In the genomic region with DNA sequence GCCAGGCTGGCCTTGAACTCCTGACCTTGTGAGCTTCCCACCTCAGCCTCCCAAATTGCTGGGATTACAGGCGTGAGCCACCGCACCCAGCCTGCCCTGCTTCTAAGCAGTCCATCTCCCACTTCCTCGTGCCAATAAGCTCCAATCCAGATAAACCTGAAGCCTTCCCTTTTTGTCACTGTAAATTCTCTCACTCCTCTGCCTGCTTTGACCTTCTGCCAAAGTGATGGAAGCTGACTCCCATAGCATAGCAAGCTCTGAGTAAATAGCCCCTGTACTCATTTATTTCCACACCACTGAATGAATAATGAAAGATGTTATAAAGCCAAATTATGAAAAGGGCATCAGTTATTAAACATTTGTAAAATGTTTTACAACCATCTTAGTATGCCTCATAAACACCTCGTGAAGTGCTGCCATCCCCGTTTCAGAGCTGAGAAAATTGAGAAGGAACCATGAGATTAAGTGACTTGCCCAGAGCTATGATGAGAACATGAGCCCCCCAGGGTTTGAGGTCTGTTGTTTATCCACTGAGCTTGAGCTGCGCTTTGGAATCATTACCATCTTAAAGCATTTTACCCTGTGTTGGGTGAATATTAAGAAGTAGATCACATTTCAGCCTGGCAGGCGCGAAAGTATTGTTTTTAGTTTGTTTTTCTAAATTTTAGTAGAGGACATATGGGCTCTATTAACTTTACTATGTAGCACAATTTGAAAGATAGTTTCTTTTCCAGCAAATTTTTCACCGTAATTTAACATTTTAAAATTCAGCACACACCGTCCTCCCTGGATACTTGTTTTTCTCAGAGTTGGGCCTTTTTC, we compare ENCODE assay signal across 11 cellular contexts. TPM values are rescaled to one million over a fixed set of nuclear protein-coding genes. Genes with fewer than 3 reads are reported as not detected.
A peak's percentile ranks its signal among the peaks of the same experiment; 100 is the strongest.
DNase-seq lines count a peak whose midpoint lies in the region; ATAC-seq, FAIRE-seq and TF ChIP-seq lines count a peak whose summit lies in the region.
"Had no signal": no experiment of that assay in that cellular context is flagged by ENCODE, and none has a peak within 500 bp of the region (broad histone marks: within the 10 kb centered on the region; RNA-seq: fewer than 3 reads in every experiment).

No MANE protein-coding gene starts in this region.

- no peak overlapping the region for H3K56ac ChIP-seq in H1 (replicated peaks; ENCODE audit: insufficient read length, low read depth, low read length)

- no peak overlapping the region for H3K4me3 Mint-ChIP-seq in activated CD4-positive, alpha-beta T cell treated with anti-CD3 and anti-CD28 coated beads for 36 hours
- H3K4me3 Mint-ChIP-seq: T-helper 2 cell treated with Interferon-gamma antibody and Interleukin-4, amounts not matched to agents 5 μg/mL and 100 μg/mL, for 36 hours had no signal

- peak overlapping the region; percentile 45; the same call in 1 of the 2 replicates for H3K27ac ChIP-seq in HUES64 (ENCODE audit: low read depth, low read length)
- no peak overlapping the region for H3K27ac ChIP-seq in H1 (ENCODE audit: low read depth, low read length)
- peak overlapping the region; percentile 63 to 71 for H3K27ac ChIP-seq in testis
- H3K27ac ChIP-seq in MM.1S (ENCODE audit: low read length), result no peak overlapping the region

- H2BK20ac ChIP-seq in H1 (ENCODE audit: low read length), result peak overlapping the region; percentile 43; the same call in 1 of the 2 replicates

- intact Hi-C loops in testis (cut with DNase I; ENCODE audit: low total_unique reads), result loop anchor here (10.0 kb wide), 1 partner anchor 235 kb away; no protein-coding TSS in a partner anchor
- intact Hi-C loops in activated CD4-positive, alpha-beta T cell treated with anti-CD3 and anti-CD28 coated beads for 36 hours (cut with DNase I, micrococcal nuclease), result loop anchor here in 1 of 2 experiments (5.0 kb wide), 1 partner anchor 162 kb away; no protein-coding TSS in a partner anchor

- 48% methylated on average over 10 of the region's 10 CpGs for WGBS in HUES64
- WGBS in H1 (ENCODE audit: extremely low coverage in 1 of 2, insufficient coverage in 1 of 2, insufficient read length in 1 of 2, insufficient replicate concordance in 2 of 2, low coverage in 1 of 2, low lambda C conversion rate in 2 of 2, missing lambda C conversion rate in 1 of 2), 2 experiments, result 53% methylated on average over 10 of the region's 10 CpGs; no CpG with 5 or more reads in 1 of the 2 experiments
- 30 to 35% methylated on average over 10 of the region's 10 CpGs for WGBS in testis, 2 donors

- H3K27me3 Mint-ChIP-seq in activated CD4-positive, alpha-beta T cell treated with anti-CD3 and anti-CD28 coated beads for 36 hours, result no peaks in the 10 kb centered on the region

- TF ChIP-seq RAD21 in H1 (IDR thresholded peaks at IDR 0.05 in 1 of 2, conservative IDR thresholded peaks at IDR 0.05 in 1 of 2; ENCODE audit: low read depth in 2 of 2, low read length in 2 of 2), result no peak

- no peak overlapping the region for H2BK5ac ChIP-seq in H1 (ENCODE audit: low read depth, low read length)

- H3K27ac Mint-ChIP-seq in activated CD4-positive, alpha-beta T cell treated with anti-CD3 and anti-CD28 coated beads for 36 hours, result no peak overlapping the region
- H3K27ac Mint-ChIP-seq: T-helper 2 cell treated with Interferon-gamma antibody and Interleukin-4, amounts not matched to agents 5 μg/mL and 100 μg/mL, for 36 hours had no signal

- CTCF ChIA-PET in H1 (lab: Charles Lee; ENCODE audit: partially characterized antibody), result interaction anchor here (0.6 to 1.8 kb wide), 12 partner anchors 10 to 236 kb away, joined by 3 to 13 read pairs (median 5); partner anchors contain the start of gene MANSC1
- CTCF ChIA-PET in activated CD4-positive, alpha-beta T cell treated with anti-CD3 and anti-CD28 coated beads for 36 hours (lab: Charles Lee), result interaction anchor here (1.0 to 1.6 kb wide), 5 partner anchors 9 to 15 kb away, joined by 3 to 4 read pairs (median 3); no protein-coding TSS in a partner anchor

- no peaks in the 10 kb centered on the region for H3K79me2 ChIP-seq in H1 (ENCODE audit: control insufficient read depth in 1 of 2, insufficient read depth in 2 of 2, low read length in 2 of 2)
- H3K79me2 ChIP-seq in MM.1S (ENCODE audit: low read length), result no peaks in the 10 kb centered on the region

- no peak overlapping the region; the same call in 1 of the 2 replicates for H2AK5ac ChIP-seq in H1 (ENCODE audit: low read depth, low read length)

- H3K9me2 ChIP-seq in MM.1S (replicated peaks; ENCODE audit: insufficient read depth, low read length), result no peaks in the 10 kb centered on the region

- no peak overlapping the region for H4K91ac ChIP-seq in H1 (replicated peaks; ENCODE audit: insufficient read length, low read length)

- no peaks in the 10 kb centered on the region for H4K20me1 ChIP-seq in H1 (replicated peaks in 1 of 2; ENCODE audit: control insufficient read depth in 1 of 2, insufficient read depth in 2 of 2, low read length in 2 of 2)
- H4K20me1 ChIP-seq in MM.1S (ENCODE audit: insufficient read depth, low read length), result no peaks in the 10 kb centered on the region

- TF ChIP-seq EP300 in H1 (IDR thresholded peaks at IDR 0.05; ENCODE audit: borderline replicate concordance in 1 of 2, low read depth in 2 of 2, low read length in 2 of 2), result no peak

- H2BK120ac ChIP-seq in H1 (replicated peaks; ENCODE audit: low read depth, low read length), result no peak overlapping the region

- H3K4me1 Mint-ChIP-seq in activated CD4-positive, alpha-beta T cell treated with anti-CD3 and anti-CD28 coated beads for 36 hours, result peaks cover 2% of the 10 kb centered on the region

- peak overlapping the region in 1 of 2 experiments; percentile 35; a peak in 3 of 4 replicates for H3K4me2 ChIP-seq in H1 (ENCODE audit: insufficient read depth in 1 of 2, low read depth in 2 of 2, low read length in 2 of 2)
- H3K4me2 ChIP-seq in MM.1S (ENCODE audit: low read depth, low read length), result no peak overlapping the region

- DNase-seq in H1 (ENCODE audit: low read depth in 1 of 2, low spot score in 2 of 2), result no peak
- peak; percentile 24 for DNase-seq in medulla oblongata (ENCODE audit: extremely low spot score)
- DNase-seq in testis, result no peak
- DNase-seq in MM.1S, result no peak
- DNase-seq in activated CD4-positive, alpha-beta T cell treated with anti-CD3 and anti-CD28 coated beads for 36 hours, result no peak
- DNase-seq in NCI-H82 treated with DMSO at 0.1 percent for 48 hours (lab: John Stamatoyannopoulos, UW; ENCODE audit: unreplicated experiment), result no peak
- DNase-seq in GM12892 (ENCODE audit: insufficient read length), result no peak
- DNase-seq: activated effector memory CD4-positive, alpha-beta T cell treated with anti-CD3 and anti-CD28 coated beads, Interleukin-2, amount 50 U/mL, for 16 hours; NCI-H510A treated with DMSO at 0.1 percent for 48 hours had no signal

- no peaks in the 10 kb centered on the region for H3K36me3 Mint-ChIP-seq in activated CD4-positive, alpha-beta T cell treated with anti-CD3 and anti-CD28 coated beads for 36 hours (ENCODE audit: low read depth)

- no peak overlapping the region for H3K14ac ChIP-seq in H1 (ENCODE audit: insufficient read length)

- H3K27me3 ChIP-seq in HUES64 (ENCODE audit: insufficient read depth, low read length) (no peaks in the 10 kb centered on the region), H1 (replicated peaks in 1 of 4; ENCODE audit: control insufficient read depth in 3 of 4, extremely low read depth in 1 of 4, insufficient read depth in 3 of 4, low read length in 3 of 4) (no peaks in the 10 kb centered on the region), testis (no peaks in the 10 kb centered on the region), MM.1S (replicated peaks; ENCODE audit: insufficient read depth, low read length) (no peaks in the 10 kb centered on the region)

- no peak overlapping the region for H3K23ac ChIP-seq in H1 (ENCODE audit: insufficient read length)

- peak; percentile 83 for FAIRE-seq in H1 (lab: Jason Lieb, UNC)
- no peak for FAIRE-seq in GM12892 (lab: Jason Lieb, UNC)

- H3K36me3 ChIP-seq in HUES64 (ENCODE audit: insufficient read depth, low read length), result no peaks in the 10 kb centered on the region
- H3K36me3 ChIP-seq in H1 (ENCODE audit: control insufficient read depth in 2 of 4, insufficient read depth in 4 of 4, low read length in 3 of 4), result no peaks in the 10 kb centered on the region
- no peaks in the 10 kb centered on the region for H3K36me3 ChIP-seq in testis (ENCODE audit: low read depth, missing control alignments)
- H3K36me3 ChIP-seq in MM.1S (replicated peaks; ENCODE audit: insufficient read depth, low read length), result no peaks in the 10 kb centered on the region

- TF ChIP-seq POLR2A in H1 (IDR thresholded peaks at IDR 0.05; ENCODE audit: control extremely low read depth in 1 of 2, low read depth in 2 of 2, low read length in 2 of 2) (no peak), testis (IDR thresholded peaks at IDR 0.05) (no peak), GM12892 (IDR thresholded peaks at IDR 0.05; ENCODE audit: low read depth, low read length) (no peak)

- H2BK15ac ChIP-seq in H1 (ENCODE audit: low read length), result no peak overlapping the region

- no peak overlapping the region for H3K18ac ChIP-seq in H1 (ENCODE audit: extremely low read depth, low read length)

- no peak overlapping the region for H4K5ac ChIP-seq in H1 (ENCODE audit: insufficient read length, low read depth, low read length)

- no peaks in the 10 kb centered on the region; the same call in 1 of the 2 replicates for H3K79me1 ChIP-seq in H1 (ENCODE audit: low read depth, low read length)

- no peak for ATAC-seq in activated CD4-positive, alpha-beta T cell treated with anti-CD3 and anti-CD28 coated beads for 36 hours

- H3K4me1 ChIP-seq in HUES64 (ENCODE audit: insufficient read depth, low read length) (peaks cover 13% of the 10 kb centered on the region), H1 (replicated peaks in 1 of 4; ENCODE audit: control insufficient read depth in 3 of 4, insufficient read depth in 4 of 4, low read length in 3 of 4) (peaks cover 2 to 6% (median 3%) of the 10 kb centered on the region in 4 experiments; a peak in 4 of 7 replicates), testis (peaks cover 7% of the 10 kb centered on the region), MM.1S (ENCODE audit: low read length) (no peaks in the 10 kb centered on the region)

- H4K8ac ChIP-seq in H1 (ENCODE audit: extremely low read depth, insufficient read depth, low read length), result no peak overlapping the region

- peak overlapping the region; percentile 54; the same call in 1 of the 2 replicates for H2AFZ ChIP-seq in H1 (ENCODE audit: low read length)
- no peak overlapping the region for H2AFZ ChIP-seq in MM.1S (ENCODE audit: low read length)

- H3K9me3 Mint-ChIP-seq in activated CD4-positive, alpha-beta T cell treated with anti-CD3 and anti-CD28 coated beads for 36 hours (ENCODE audit: low read depth), result no peaks in the 10 kb centered on the region
- H3K9me3 Mint-ChIP-seq: T-helper 2 cell treated with Interferon-gamma antibody and Interleukin-4, amounts not matched to agents 5 μg/mL and 100 μg/mL, for 36 hours had no signal

- POLR2A ChIA-PET in H1 (lab: Charles Lee; ENCODE audit: partially characterized antibody), result interaction anchor here (0.6 to 1.5 kb wide), 4 partner anchors 34 to 110 kb away, joined by 3 to 5 read pairs (median 3); partner anchors contain the start of gene LRP6
- POLR2A ChIA-PET in activated CD4-positive, alpha-beta T cell treated with anti-CD3 and anti-CD28 coated beads for 36 hours (lab: Charles Lee), result no interaction called here

- H3F3A ChIP-seq in MM.1S (ENCODE audit: insufficient read depth, low read length), result no peaks in the 10 kb centered on the region

- no peak overlapping the region for H3K4ac ChIP-seq in H1 (replicated peaks; ENCODE audit: insufficient read length, low read depth, low read length)

- H3K9ac ChIP-seq in HUES64 (ENCODE audit: low read depth, low read length) (0 out of 2 replicates have a peak overlapping the region, but pooled peaks have one; percentile 3), H1 (replicated peaks in 1 of 4; ENCODE audit: extremely low read depth in 1 of 4, low read depth in 3 of 4, low read length in 3 of 4) (no peak overlapping the region), MM.1S (ENCODE audit: low read length) (no peak overlapping the region)

- no peaks in the 10 kb centered on the region for H3K23me2 ChIP-seq in H1 (ENCODE audit: low read depth, low read length)

- no peaks in the 10 kb centered on the region for H3K9me3 ChIP-seq in HUES64 (ENCODE audit: insufficient read depth, low read depth, low read length)
- no peaks in the 10 kb centered on the region; a peak in 1 of 4 replicates for H3K9me3 ChIP-seq in H1 (ENCODE audit: insufficient read depth in 2 of 2, low read depth in 1 of 2, low read length in 1 of 2)
- no peaks in the 10 kb centered on the region for H3K9me3 ChIP-seq in testis
- H3K9me3 ChIP-seq in MM.1S (replicated peaks; ENCODE audit: insufficient read depth, low read length), result no peaks in the 10 kb centered on the region

- TF ChIP-seq CTCF in H1 (IDR thresholded peaks at IDR 0.05; ENCODE audit: control extremely low read depth in 1 of 3, insufficient read depth in 1 of 3, low read depth in 1 of 3, low read length in 3 of 3) (no peak), testis (IDR thresholded peaks at IDR 0.05) (no peak), MM.1S (IDR thresholded peaks at IDR 0.05; ENCODE audit: low read length) (no peak)

- 0 out of 2 replicates have a peak overlapping the region, but pooled peaks have one; percentile 14 for H3K4me3 ChIP-seq in HUES64 (ENCODE audit: low read length)
- peak overlapping the region in 2 of 4 experiments; percentile 1 to 19; a peak in 3 of 8 replicates for H3K4me3 ChIP-seq in H1 (ENCODE audit: extremely low read depth in 1 of 4, insufficient read depth in 2 of 4, low read depth in 3 of 4, low read length in 4 of 4)
- H3K4me3 ChIP-seq in testis, result no peak overlapping the region
- no peak overlapping the region for H3K4me3 ChIP-seq in MM.1S (ENCODE audit: low read length)

- H2BK12ac ChIP-seq in H1 (ENCODE audit: low read depth, low read length), result no peak overlapping the region; the same call in 1 of the 2 replicates

RNA-seq across cellular contexts. Expression of gene MANSC1, which starts 30.3 kb away (rescaled TPM):
- polyA plus RNA-seq in HUES64 (2013, experiment 1 of 2), result 3.0 TPM
- 5.7 TPM for polyA plus RNA-seq in HUES64 (2013, experiment 2 of 2)
- total RNA-seq in H1 (2021; fragmentation: NEBNext Ultra II Directional; extraction: Animal tissue kit (Norgen Biotek cat#: 25700)), result 6.1 and 8.9 TPM in 2 replicates
- polyA plus RNA-seq in H1 (2011; rRNA removed), result 2.0 and 2.5 TPM in 2 replicates
- 1.9 TPM for polyA plus RNA-seq in H1 (2011; cell fraction: cytosol; rRNA removed)
- 1.2 TPM for polyA plus RNA-seq in H1 (2011; cell fraction: nucleus; rRNA removed)
- polyA plus RNA-seq in H1 (2012, experiment 1 of 2), result 4.0 to 6.1 TPM (median 5.3 TPM) in 4 replicates
- 2.4 TPM for polyA plus RNA-seq in H1 (2012, experiment 2 of 2)
- 14.7 TPM for polyA plus RNA-seq in H1 (2013, experiment 1 of 2)
- polyA plus RNA-seq in H1 (2013, experiment 2 of 2), result 15.8 TPM
- 1.4 and 2.6 TPM in 2 replicates for polyA minus RNA-seq in H1 (2011; rRNA and poly(A)+ RNA removed)
- polyA minus RNA-seq in H1 (2011; cell fraction: cytosol; rRNA and poly(A)+ RNA removed), result 1.6 TPM
- polyA minus RNA-seq in H1 (2011; cell fraction: nucleus; rRNA and poly(A)+ RNA removed), result 0.90 TPM
- 10 to 100 TPM; 24.0 to 24.7 TPM for total RNA-seq in testis
- 30.3 TPM for polyA plus RNA-seq in testis (ENCODE audit: insufficient read depth, low read depth, low replicate concordance)
- total RNA-seq in activated CD4-positive, alpha-beta T cell treated with anti-CD3 and anti-CD28 coated beads for 36 hours, result 1 to 10 TPM; 2.2 to 2.5 TPM
- polyA plus RNA-seq in GM12892 (2012; ENCODE audit: missing spikeins), result not detected

RNA-seq across cellular contexts. Expression of gene BORCS5, which starts 37.2 kb away (rescaled TPM):
- 5.6 TPM for polyA plus RNA-seq in HUES64 (2013, experiment 1 of 2)
- 6.1 TPM for polyA plus RNA-seq in HUES64 (2013, experiment 2 of 2)
- 15.4 and 17.4 TPM in 2 replicates for total RNA-seq in H1 (2021; fragmentation: NEBNext Ultra II Directional; extraction: Animal tissue kit (Norgen Biotek cat#: 25700))
- polyA plus RNA-seq in H1 (2011; rRNA removed) (8.3 and 14.4 TPM in 2 replicates), testis (ENCODE audit: insufficient read depth, low read depth, low replicate concordance) (20.3 TPM)
- 10.0 TPM for polyA plus RNA-seq in H1 (2011; cell fraction: cytosol; rRNA removed)
- polyA plus RNA-seq in H1 (2011; cell fraction: nucleus; rRNA removed), result 16.9 TPM
- polyA plus RNA-seq in H1 (2012, experiment 1 of 2), result 9.3 to 12.7 TPM (median 11.1 TPM) in 4 replicates
- polyA plus RNA-seq in H1 (2012, experiment 2 of 2), result 9.4 TPM
- 8.2 TPM for polyA plus RNA-seq in H1 (2013, experiment 1 of 2)
- polyA plus RNA-seq in H1 (2013, experiment 2 of 2), result 8.7 TPM
- 15.7 and 16.0 TPM in 2 replicates for polyA minus RNA-seq in H1 (2011; rRNA and poly(A)+ RNA removed)
- polyA minus RNA-seq in H1 (2011; cell fraction: cytosol; rRNA and poly(A)+ RNA removed), result 12.9 TPM
- polyA minus RNA-seq in H1 (2011; cell fraction: nucleus; rRNA and poly(A)+ RNA removed), result 15.9 TPM
- total RNA-seq in testis, result 10 to 100 TPM; 22.8 to 46.3 TPM
- total RNA-seq in activated CD4-positive, alpha-beta T cell treated with anti-CD3 and anti-CD28 coated beads for 36 hours, result 10 to 100 TPM; 41.8 to 45.0 TPM
- polyA plus RNA-seq in GM12892 (2012; ENCODE audit: missing spikeins), result 8.9 TPM

RNA-seq across cellular contexts. Expression of gene LRP6, which starts 52.9 kb away (rescaled TPM):
- 27.0 TPM for polyA plus RNA-seq in HUES64 (2013, experiment 1 of 2)
- polyA plus RNA-seq in HUES64 (2013, experiment 2 of 2), result 28.2 TPM
- 73.2 and 74.0 TPM in 2 replicates for total RNA-seq in H1 (2021; fragmentation: NEBNext Ultra II Directional; extraction: Animal tissue kit (Norgen Biotek cat#: 25700))
- 53.6 and 58.1 TPM in 2 replicates for polyA plus RNA-seq in H1 (2011; rRNA removed)
- polyA plus RNA-seq in H1 (2011; cell fraction: cytosol; rRNA removed), result 41.0 TPM
- 90.8 TPM for polyA plus RNA-seq in H1 (2011; cell fraction: nucleus; rRNA removed)
- 29.7 to 43.9 TPM (median 37.3 TPM) in 4 replicates for polyA plus RNA-seq in H1 (2012, experiment 1 of 2)
- polyA plus RNA-seq in H1 (2012, experiment 2 of 2), result 1.2 TPM
- polyA plus RNA-seq in H1 (2013, experiment 1 of 2), result 38.9 TPM
- polyA plus RNA-seq in H1 (2013, experiment 2 of 2), result 39.7 TPM
- 307 and 385 TPM in 2 replicates for polyA minus RNA-seq in H1 (2011; rRNA and poly(A)+ RNA removed)
- polyA minus RNA-seq in H1 (2011; cell fraction: cytosol; rRNA and poly(A)+ RNA removed), result 116 TPM
- 226 TPM for polyA minus RNA-seq in H1 (2011; cell fraction: nucleus; rRNA and poly(A)+ RNA removed)
- total RNA-seq in testis, result 10 to 100 TPM; 39.3 to 42.6 TPM
- 11.5 TPM for polyA plus RNA-seq in testis (ENCODE audit: insufficient read depth, low read depth, low replicate concordance)
- 1 to 10 TPM; 6.8 to 8.2 TPM for total RNA-seq in activated CD4-positive, alpha-beta T cell treated with anti-CD3 and anti-CD28 coated beads for 36 hours
- polyA plus RNA-seq in GM12892 (2012; ENCODE audit: missing spikeins), result 1.0 TPM

Comparison
In these comparisons a context has a peak if more than half of its experiments do, and no peak if none do; other contexts are left out.
1. H3K27ac ChIP-seq: peak in HUES64 (single experiment) and testis (2 of 2); none in H1 (single experiment) and MM.1S (single experiment).